ENCODE assay signal across 9 cellular contexts in genomic region chr19:3243851-3244700, GRCh38. TPM values are rescaled to one million over a fixed set of nuclear protein-coding genes. Genes with fewer than 3 reads are reported as not detected.
A peak's percentile ranks its signal among the peaks of the same experiment; 100 is the strongest.
DNase-seq lines count a peak whose midpoint lies in the region; ATAC-seq, FAIRE-seq and TF ChIP-seq lines count a peak whose summit lies in the region.
"Had no signal": no experiment of that assay in that cellular context is flagged by ENCODE, and none has a peak within 500 bp of the region (broad histone marks: within the 10 kb centered on the region; RNA-seq: fewer than 3 reads in every experiment).

No MANE protein-coding gene starts in this region.

- DNase-seq in AG10803 (ENCODE audit: low read depth) (peak; percentile 46), KG1 (lab: John Stamatoyannopoulos, UW) (peak; percentile 39), fibroblast of lung (ENCODE audit: low read depth in 2 of 2) (peak; percentile 51 to 56), RWPE1 (ENCODE audit: low spot score) (no peak), kidney (no peak)
- DNase-seq in activated CD8-positive, alpha-beta T cell treated with anti-CD3 and anti-CD28 coated beads, Interleukin-2, amount 10 ng/mL, durations not matched to agents 7 days and 5 days = peak; percentile 77
- DNase-seq in stimulated activated CD4-positive, alpha-beta T cell treated with anti-CD3 and anti-CD28 coated beads, Interleukin-1b, Interleukin-23, amount 100 ng/mL, for 4 hours (ENCODE audit: low read depth in 2 of 2) = peak; percentile 19 to 20

- no peak overlapping the region for H3K27ac Mint-ChIP-seq in activated CD8-positive, alpha-beta T cell treated with anti-CD3 and anti-CD28 coated beads, Interleukin-2, amount 10 ng/mL, durations not matched to agents 7 days and 5 days
- H3K27ac Mint-ChIP-seq: activated naive CD4-positive, alpha-beta T cell treated with anti-CD3 and anti-CD28 coated beads, Interleukin-2, amount 50 U/mL, for 72 hours had no signal

- no peak overlapping the region for H3K4me3 Mint-ChIP-seq in activated CD8-positive, alpha-beta T cell treated with anti-CD3 and anti-CD28 coated beads, Interleukin-2, amount 10 ng/mL, durations not matched to agents 7 days and 5 days

- H3K27ac ChIP-seq in fibroblast of lung (ENCODE audit: insufficient read depth, low read length) (no peak overlapping the region), RWPE1 (no peak overlapping the region), kidney (ENCODE audit: low read depth in 2 of 2, low read length in 2 of 2) (no peak overlapping the region)

- no peaks in the 10 kb centered on the region for H3K27me3 Mint-ChIP-seq in activated CD8-positive, alpha-beta T cell treated with anti-CD3 and anti-CD28 coated beads, Interleukin-2, amount 10 ng/mL, durations not matched to agents 7 days and 5 days (ENCODE audit: low read depth)

- no peak for FAIRE-seq in kidney (lab: Jason Lieb, UNC)

- H3K9ac ChIP-seq in fibroblast of lung (ENCODE audit: insufficient read depth, low read length) = no peak overlapping the region
- no peak overlapping the region for H3K9ac ChIP-seq in kidney (ENCODE audit: low read length in 2 of 2)

- no peaks in the 10 kb centered on the region for H4K20me1 ChIP-seq in fibroblast of lung (ENCODE audit: control insufficient read depth, extremely low read depth, insufficient read depth, low read length)

- H3K4me1 Mint-ChIP-seq in activated CD8-positive, alpha-beta T cell treated with anti-CD3 and anti-CD28 coated beads, Interleukin-2, amount 10 ng/mL, durations not matched to agents 7 days and 5 days (ENCODE audit: low read depth) = no peaks in the 10 kb centered on the region

- H3K79me2 ChIP-seq in fibroblast of lung (ENCODE audit: control insufficient read depth, insufficient read depth, low read length) = no peaks in the 10 kb centered on the region

- no peak for TF ChIP-seq CTCF in AG10803 (conservative IDR thresholded peaks at IDR 0.05; ENCODE audit: low read length)
- no peak for TF ChIP-seq CTCF in fibroblast of lung (conservative IDR thresholded peaks at IDR 0.05 in 1 of 2, IDR thresholded peaks at IDR 0.05 in 1 of 2; ENCODE audit: low read depth in 1 of 2, low read length in 2 of 2)
- no peak for TF ChIP-seq CTCF in RWPE1 (conservative IDR thresholded peaks at IDR 0.05; ENCODE audit: low read depth)
- TF ChIP-seq CTCF in kidney (IDR thresholded peaks at IDR 0.05; ENCODE audit: borderline replicate concordance, extremely low read depth, insufficient read depth) = no peak

- H3K4me3 ChIP-seq in AG10803 (ENCODE audit: low read length) = no peak overlapping the region
- H3K4me3 ChIP-seq in fibroblast of lung (replicated peaks in 1 of 4; ENCODE audit: control extremely low read depth in 1 of 4, insufficient read depth in 1 of 4, low read depth in 3 of 4, low read length in 4 of 4) = no peak overlapping the region
- no peak overlapping the region for H3K4me3 ChIP-seq in kidney (ENCODE audit: low read length in 2 of 2)

- H3K36me3 ChIP-seq in fibroblast of lung (ENCODE audit: control insufficient read depth, insufficient read depth, low read length) (no peaks in the 10 kb centered on the region), kidney (ENCODE audit: control insufficient read depth in 1 of 2, insufficient read depth in 2 of 2, low read length in 2 of 2) (no peaks in the 10 kb centered on the region)

- H3K9me3 ChIP-seq in fibroblast of lung (ENCODE audit: control insufficient read depth, insufficient read depth, low read depth, low read length) (peaks cover 2% of the 10 kb centered on the region), kidney (ENCODE audit: control insufficient read depth in 1 of 2, low read length in 2 of 2) (no peaks in the 10 kb centered on the region)

- H2AFZ ChIP-seq in fibroblast of lung (ENCODE audit: low read length) = no peak overlapping the region

- ATAC-seq in activated CD8-positive, alpha-beta T cell treated with anti-CD3 and anti-CD28 coated beads, Interleukin-2, amount 10 ng/mL, durations not matched to agents 7 days and 5 days = no peak
- no peak for ATAC-seq in GM21619 (IDR thresholded peaks at IDR 0.05; ENCODE audit: unreplicated experiment)
- ATAC-seq: activated naive CD4-positive, alpha-beta T cell treated with anti-CD3 and anti-CD28 coated beads, Interleukin-2, amount 50 U/mL, for 72 hours had no signal

- no peaks in the 10 kb centered on the region for H3K27me3 ChIP-seq in fibroblast of lung (ENCODE audit: control insufficient read depth, insufficient read depth, low read length)

- H3K9me3 Mint-ChIP-seq in activated CD8-positive, alpha-beta T cell treated with anti-CD3 and anti-CD28 coated beads, Interleukin-2, amount 10 ng/mL, durations not matched to agents 7 days and 5 days (ENCODE audit: insufficient read depth) = no peaks in the 10 kb centered on the region
- H3K9me3 Mint-ChIP-seq: activated naive CD4-positive, alpha-beta T cell treated with anti-CD3 and anti-CD28 coated beads, Interleukin-2, amount 50 U/mL, for 72 hours had no signal

- POLR2A ChIA-PET in activated CD8-positive, alpha-beta T cell treated with anti-CD3 and anti-CD28 coated beads, Interleukin-2, amount 10 ng/mL, durations not matched to agents 7 days and 5 days (lab: Charles Lee) = no interaction called here
- POLR2A ChIA-PET in RWPE1 (lab: Yijun Ruan, JAX; ENCODE audit: low non-redundant PET) = no interaction called here

- H3K4me2 ChIP-seq in fibroblast of lung (ENCODE audit: extremely low read depth, insufficient read depth, low read length) = no peak overlapping the region

- intact Hi-C loops in kidney (cut with DNase I) = no loop called here

- H3K36me3 Mint-ChIP-seq in activated CD8-positive, alpha-beta T cell treated with anti-CD3 and anti-CD28 coated beads, Interleukin-2, amount 10 ng/mL, durations not matched to agents 7 days and 5 days (ENCODE audit: low read depth) = no peaks in the 10 kb centered on the region
- H3K36me3 Mint-ChIP-seq: activated naive CD4-positive, alpha-beta T cell treated with anti-CD3 and anti-CD28 coated beads, Interleukin-2, amount 50 U/mL, for 72 hours had no signal

- CTCF ChIA-PET in activated CD8-positive, alpha-beta T cell treated with anti-CD3 and anti-CD28 coated beads, Interleukin-2, amount 10 ng/mL, durations not matched to agents 7 days and 5 days (lab: Charles Lee) = no interaction called here
- CTCF ChIA-PET in RWPE1 (lab: Yijun Ruan, JAX) = no interaction called here

- H3K4me1 ChIP-seq in fibroblast of lung (ENCODE audit: control insufficient read depth, extremely low read depth, insufficient read depth, low read length) (no peaks in the 10 kb centered on the region), kidney (ENCODE audit: control insufficient read depth in 1 of 2, insufficient read depth in 1 of 2, low read depth in 1 of 2, low read length in 2 of 2) (no peaks in the 10 kb centered on the region)

RNA-seq across cellular contexts. Expression of gene CELF5, which starts 19.6 kb away (rescaled TPM):
- total RNA-seq in activated CD8-positive, alpha-beta T cell treated with anti-CD3 and anti-CD28 coated beads, Interleukin-2, amount 10 ng/mL, durations not matched to agents 7 days and 5 days = under 1 TPM; 0.55 to 0.61 TPM
- total RNA-seq in fibroblast of lung (under 0.01 TPM in 1 of 2 replicates, not detected in the other), kidney (0.38 TPM)
- polyA plus RNA-seq in fibroblast of lung (not detected in 2 replicates), kidney (ENCODE audit: insufficient read depth, low read depth, low replicate concordance) (0.15 TPM)
- polyA plus RNA-seq in fibroblast of lung (2012) = not detected in 2 replicates
- not detected in 2 replicates for polyA minus RNA-seq in fibroblast of lung (ENCODE audit: low replicate concordance)

RNA-seq across cellular contexts. Expression of gene NCLN, which starts 58.3 kb away (rescaled TPM):
- 10 to 100 TPM; 66.3 to 67.3 TPM for total RNA-seq in activated CD8-positive, alpha-beta T cell treated with anti-CD3 and anti-CD28 coated beads, Interleukin-2, amount 10 ng/mL, durations not matched to agents 7 days and 5 days
- total RNA-seq in fibroblast of lung = 24.4 and 35.8 TPM in 2 replicates
- 33.0 and 52.5 TPM in 2 replicates for polyA plus RNA-seq in fibroblast of lung
- polyA plus RNA-seq in fibroblast of lung (2012) = 58.8 and 103 TPM in 2 replicates
- polyA minus RNA-seq in fibroblast of lung (ENCODE audit: low replicate concordance) = 108 and 141 TPM in 2 replicates
- 43.3 TPM for total RNA-seq in kidney
- 63.2 TPM for polyA plus RNA-seq in kidney (ENCODE audit: insufficient read depth, low read depth, low replicate concordance)

Comparison
In these comparisons a context has a peak if more than half of its experiments do, and no peak if none do; other contexts are left out.
1. DNase-seq: peak in AG10803 (single experiment), KG1 (single experiment), activated CD8-positive, alpha-beta T cell treated with anti-CD3 and anti-CD28 coated beads, Interleukin-2, amount 10 ng/mL, durations not matched to agents 7 days and 5 days (single experiment), fibroblast of lung (2 of 2) and stimulated activated CD4-positive, alpha-beta T cell treated with anti-CD3 and anti-CD28 coated beads, Interleukin-1b, Interleukin-23, amount 100 ng/mL, for 4 hours (2 of 2); none in RWPE1 (single experiment) and kidney (single experiment).